In the genomic region with DNA sequence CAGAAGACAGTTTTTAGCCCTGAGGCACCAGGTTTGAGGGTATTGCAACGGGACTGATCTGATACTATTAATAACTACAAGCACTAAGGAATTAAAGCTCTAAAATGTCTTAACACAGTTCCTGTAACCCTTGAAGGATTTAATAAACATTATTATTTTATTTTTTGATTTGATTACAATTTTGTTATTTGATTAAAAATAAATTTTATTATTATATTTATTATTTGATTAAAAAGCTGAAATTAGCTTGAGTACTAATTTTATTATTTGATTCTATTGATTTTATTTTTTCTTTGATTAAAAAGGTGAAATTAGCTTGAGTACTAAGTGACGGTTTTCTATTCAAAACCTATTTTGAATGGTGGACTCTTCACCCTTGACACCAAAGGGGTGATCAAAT, we compare ENCODE assay signal across 29 cellular contexts.
"Had no signal": no experiment of that assay in that cellular context is flagged by ENCODE, and none has a peak within 500 bp of the region (broad histone marks: within the 10 kb centered on the region; RNA-seq: fewer than 3 reads in every experiment).

No MANE protein-coding gene starts in this region.

- H3K36me3 Mint-ChIP-seq: naive thymus-derived CD8-positive, alpha-beta T cell; natural killer cell treated with Interleukin-12 subunit alpha and Interleukin-12 subunit beta and Interleukin-15 and Interleukin-18, amount 100 ng/mL, for 72 hours; stimulated activated memory B cell treated with anti-CD40 and anti-IgM and Interleukin-4, amounts not matched to agents 10 μg/mL and 1 μg/mL and 100 μg/mL, for 72 hours had no signal

- H3K27me3 ChIP-seq: ovary, right lobe of liver, sigmoid colon, thyroid gland, tibial nerve, upper lobe of left lung, vagina had no signal

- H3K4me1 ChIP-seq: parathyroid adenoma, right lobe of liver, sigmoid colon, thyroid gland, tibial nerve, vagina had no signal

- H3K4me3 Mint-ChIP-seq: naive thymus-derived CD8-positive, alpha-beta T cell; natural killer cell treated with Interleukin-12 subunit alpha and Interleukin-12 subunit beta and Interleukin-15 and Interleukin-18, amount 100 ng/mL, for 72 hours; nephron progenitor cell; neural crest cell; stimulated activated memory B cell treated with anti-CD40 and anti-IgM and Interleukin-4, amounts not matched to agents 10 μg/mL and 1 μg/mL and 100 μg/mL, for 72 hours; stimulated activated naive CD8-positive, alpha-beta T cell treated with anti-CD3 and anti-CD28 coated beads, Interleukin-15, amount 100 ng/mL, for 72 hours had no signal

- H3K79me2 ChIP-seq: parathyroid adenoma had no signal

- H3K9ac ChIP-seq: parathyroid adenoma had no signal

- H3K36me3 ChIP-seq: ovary, right lobe of liver, sigmoid colon, thoracic aorta, thyroid gland, tibial nerve, upper lobe of left lung, vagina had no signal

- H2AFZ ChIP-seq: parathyroid adenoma had no signal

- H3K9me3 ChIP-seq: ovary, psoas muscle, right lobe of liver, sigmoid colon, thoracic aorta, thyroid gland, tibial nerve, upper lobe of left lung, vagina had no signal

- FAIRE-seq: small intestine, urothelium cell line had no signal

- H3K9me3 Mint-ChIP-seq: natural killer cell treated with Interleukin-12 subunit alpha and Interleukin-12 subunit beta and Interleukin-15 and Interleukin-18, amount 100 ng/mL, for 72 hours; nephron progenitor cell; neural crest cell; stimulated activated memory B cell treated with anti-CD40 and anti-IgM and Interleukin-4, amounts not matched to agents 10 μg/mL and 1 μg/mL and 100 μg/mL, for 72 hours; stimulated activated naive CD8-positive, alpha-beta T cell treated with anti-CD3 and anti-CD28 coated beads, Interleukin-15, amount 100 ng/mL, for 72 hours had no signal

- ATAC-seq: naive thymus-derived CD8-positive, alpha-beta T cell; natural killer cell treated with Interleukin-12 subunit alpha and Interleukin-12 subunit beta and Interleukin-15 and Interleukin-18, amount 100 ng/mL, for 72 hours; psoas muscle; right cardiac atrium; right lobe of liver; stimulated activated memory B cell treated with anti-CD40 and anti-IgM and Interleukin-4, amounts not matched to agents 10 μg/mL and 1 μg/mL and 100 μg/mL, for 72 hours; stimulated activated naive CD8-positive, alpha-beta T cell treated with anti-CD3 and anti-CD28 coated beads, Interleukin-15, amount 100 ng/mL, for 72 hours; stimulated activated naive CD8-positive, alpha-beta T cell treated with anti-CD3 and anti-CD28 coated beads, Interleukin-15, Interleukin-2, amounts not matched to agents 100 U/mL and 50 U/mL, for 24 hours had no signal

- DNase-seq: naive thymus-derived CD8-positive, alpha-beta T cell; nephron progenitor cell; occipital lobe; ovary; posterior cingulate gyrus; psoas muscle; right cardiac atrium; right lobe of liver; sigmoid colon; small intestine; stimulated activated CD4-positive, alpha-beta T cell treated with anti-CD3 and anti-CD28 coated beads, Interleukin-1b, Interleukin-23, amount 100 ng/mL, for 48 hours; stimulated activated CD4-positive, alpha-beta T cell treated with anti-CD3 and anti-CD28 coated beads, Interleukin-4, amount 100 ng/mL, for 1 hour; stimulated activated CD4-positive, alpha-beta T cell treated with anti-CD3 and anti-CD28 coated beads, Interleukin-4, amount 100 ng/mL, for 4 hours; stimulated activated CD8-positive, alpha-beta memory T cell treated with anti-CD3 and anti-CD28 coated beads, Interleukin-4, amount 100 ng/mL, for 48 hours; stimulated activated naive CD4-positive, alpha-beta T cell; stimulated activated naive CD8-positive, alpha-beta T cell treated with anti-CD3 and anti-CD28 coated beads, Interleukin-15, amount 100 ng/mL, for 72 hours; stimulated activated naive CD8-positive, alpha-beta T cell treated with anti-CD3 and anti-CD28 coated beads, Interleukin-15, Interleukin-2, amounts not matched to agents 100 U/mL and 50 U/mL, for 24 hours; thyroid gland; trophoblast cell; upper lobe of left lung had no signal

- H3K4me3 ChIP-seq: ovary, psoas muscle, right lobe of liver, sigmoid colon, thoracic aorta, thyroid gland, tibial nerve, upper lobe of left lung, vagina had no signal

- H3K27ac Mint-ChIP-seq: naive thymus-derived CD8-positive, alpha-beta T cell; natural killer cell treated with Interleukin-12 subunit alpha and Interleukin-12 subunit beta and Interleukin-15 and Interleukin-18, amount 100 ng/mL, for 72 hours; nephron progenitor cell; progenitor cell of endocrine pancreas; stimulated activated memory B cell treated with anti-CD40 and anti-IgM and Interleukin-4, amounts not matched to agents 10 μg/mL and 1 μg/mL and 100 μg/mL, for 72 hours; stimulated activated naive CD8-positive, alpha-beta T cell treated with anti-CD3 and anti-CD28 coated beads, Interleukin-15, amount 100 ng/mL, for 72 hours had no signal

- H3K27ac ChIP-seq: ovary, parathyroid adenoma, psoas muscle, right lobe of liver, sigmoid colon, thoracic aorta, thyroid gland, tibial nerve, upper lobe of left lung, vagina had no signal

- H3K4me1 Mint-ChIP-seq: naive thymus-derived CD8-positive, alpha-beta T cell; stimulated activated memory B cell treated with anti-CD40 and anti-IgM and Interleukin-4, amounts not matched to agents 10 μg/mL and 1 μg/mL and 100 μg/mL, for 72 hours; stimulated activated naive CD8-positive, alpha-beta T cell treated with anti-CD3 and anti-CD28 coated beads, Interleukin-15, amount 100 ng/mL, for 72 hours had no signal
